ENCODE assay signal across 25 cellular contexts in the genomic region with DNA sequence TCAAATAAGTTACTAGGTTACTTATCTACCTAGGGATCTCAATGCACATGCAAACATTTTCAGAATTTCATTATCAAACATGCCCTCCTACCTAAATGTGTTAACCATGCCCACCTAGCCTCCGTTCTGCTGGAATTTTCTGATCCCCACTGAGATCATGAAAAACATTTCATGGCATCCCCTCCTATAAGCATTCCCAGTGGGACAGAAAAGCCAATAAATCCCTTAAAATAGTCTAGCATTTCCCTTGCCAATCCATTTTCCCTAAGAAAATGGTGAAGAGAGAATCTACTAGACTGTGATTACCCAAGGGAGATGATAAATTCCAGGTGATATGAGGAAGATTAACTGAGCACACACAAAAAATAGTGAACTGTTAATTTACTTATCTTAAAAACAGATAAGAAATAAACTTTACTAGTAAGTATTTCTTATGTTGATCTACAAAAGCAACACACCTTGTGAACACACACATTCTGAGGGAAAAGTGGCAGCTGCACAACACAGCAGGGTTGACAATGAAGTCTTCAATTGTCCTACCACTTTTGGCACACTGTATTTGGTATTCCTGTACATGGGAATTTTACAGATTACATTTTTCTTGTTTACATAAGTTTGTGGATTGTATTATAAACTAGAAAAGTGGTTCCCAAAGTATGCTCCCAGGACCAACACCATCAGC. TPM values are rescaled to one million over a fixed set of nuclear protein-coding genes. Genes with fewer than 3 reads are reported as not detected.
A peak's percentile ranks its signal among the peaks of the same experiment; 100 is the strongest.
DNase-seq lines count a peak whose midpoint lies in the region; ATAC-seq, FAIRE-seq and TF ChIP-seq lines count a peak whose summit lies in the region.
"Had no signal": no experiment of that assay in that cellular context is flagged by ENCODE, and none has a peak within 500 bp of the region (broad histone marks: within the 10 kb centered on the region; RNA-seq: fewer than 3 reads in every experiment).

No MANE protein-coding gene starts in this region.

- ATAC-seq in T-cell (replicated peaks in 1 of 4): no peak
- ATAC-seq in pancreas: peak; percentile 59 to 78 (median 72)
- no peak for ATAC-seq in GM18502 (IDR thresholded peaks at IDR 0.05; ENCODE audit: poor library complexity, unreplicated experiment)
- ATAC-seq in HG03469 (IDR thresholded peaks at IDR 0.05; ENCODE audit: unreplicated experiment): no peak
- ATAC-seq: left colon; naive thymus-derived CD8-positive, alpha-beta T cell had no signal

- dilution Hi-C loops in endothelial cell of umbilical vein (cut with MboI; ENCODE audit: extremely low pct_ligation_motif_present, low sequenced_read_pairs): no loop called here

- peaks cover 6% of the 10 kb centered on the region for H3K36me3 Mint-ChIP-seq in activated naive CD8-positive, alpha-beta T cell
- peaks cover 13% of the 10 kb centered on the region for H3K36me3 Mint-ChIP-seq in activated naive CD8-positive, alpha-beta T cell treated with anti-CD3 and anti-CD28 coated beads for 36 hours
- H3K36me3 Mint-ChIP-seq in T-cell: peaks cover 7% of the 10 kb centered on the region

- peaks cover 89% of the 10 kb centered on the region for H3K79me2 ChIP-seq in endothelial cell of umbilical vein (ENCODE audit: control insufficient read depth, insufficient read depth, low read length)

- H3K4me1 Mint-ChIP-seq in activated naive CD8-positive, alpha-beta T cell (ENCODE audit: low read depth): peaks cover 68% of the 10 kb centered on the region
- H3K4me1 Mint-ChIP-seq in activated naive CD8-positive, alpha-beta T cell treated with anti-CD3 and anti-CD28 coated beads for 36 hours: peaks cover 54% of the 10 kb centered on the region
- peaks cover 77 to 82% (median 78%) of the 10 kb centered on the region in 3 donors for H3K4me1 Mint-ChIP-seq in T-cell

- H3K4me3 Mint-ChIP-seq in activated naive CD8-positive, alpha-beta T cell: no peak overlapping the region
- H3K4me3 Mint-ChIP-seq in activated naive CD8-positive, alpha-beta T cell treated with anti-CD3 and anti-CD28 coated beads for 36 hours: no peak overlapping the region
- H3K4me3 Mint-ChIP-seq in T-cell: peak overlapping the region in 1 of 3 donors; percentile 33
- H3K4me3 Mint-ChIP-seq: activated CD4-positive, alpha-beta memory T cell treated with anti-CD3 and anti-CD28 coated beads, Interleukin-2, amount 10 ng/mL, durations not matched to agents 7 days and 5 days; activated naive CD4-positive, alpha-beta T cell treated with anti-CD3 and anti-CD28 coated beads, Interleukin-2, amount 10 ng/mL, durations not matched to agents 7 days and 5 days had no signal

- H3K36me3 ChIP-seq in endothelial cell of umbilical vein (ENCODE audit: control insufficient read depth in 2 of 2, extremely low read depth in 1 of 2, insufficient read depth in 2 of 2, low read length in 2 of 2): no peaks in the 10 kb centered on the region
- H3K36me3 ChIP-seq in pancreas: no peaks in the 10 kb centered on the region
- H3K36me3 ChIP-seq: HAP-1 had no signal

- no peaks in the 10 kb centered on the region for H3K9me3 Mint-ChIP-seq in activated naive CD8-positive, alpha-beta T cell (ENCODE audit: low read depth)
- H3K9me3 Mint-ChIP-seq in activated naive CD8-positive, alpha-beta T cell treated with anti-CD3 and anti-CD28 coated beads for 36 hours: peaks cover 2% of the 10 kb centered on the region
- H3K9me3 Mint-ChIP-seq in T-cell: peaks cover 0 to 4% (median 0%) of the 10 kb centered on the region in 3 donors
- H3K9me3 Mint-ChIP-seq: activated CD4-positive, alpha-beta memory T cell treated with anti-CD3 and anti-CD28 coated beads, Interleukin-2, amount 10 ng/mL, durations not matched to agents 7 days and 5 days; activated naive CD4-positive, alpha-beta T cell treated with anti-CD3 and anti-CD28 coated beads, Interleukin-2, amount 10 ng/mL, durations not matched to agents 7 days and 5 days had no signal

- BruUV-seq in endothelial cell of umbilical vein (replicated peaks; lab: Mats Ljungman, UMichigan): no TSS peak

- peaks cover 5% of the 10 kb centered on the region for H3K9me1 ChIP-seq in endothelial cell of umbilical vein (replicated peaks; ENCODE audit: control insufficient read depth, extremely low read depth, insufficient read depth, low read length)

- H3K27ac ChIP-seq in endothelial cell of umbilical vein (ENCODE audit: insufficient read depth, low read depth, low read length): no peak overlapping the region
- H3K27ac ChIP-seq in pancreas: peak overlapping the region in 3 of 4 donors; percentile 9 to 84 (median 52)
- H3K27ac ChIP-seq: VCaP had no signal

- FAIRE-seq in endothelial cell of umbilical vein (lab: Jason Lieb, UNC): peak; percentile 24
- no peak for FAIRE-seq in pancreas (lab: Jason Lieb, UNC)
- FAIRE-seq: endometrium, GM18507 had no signal

- H3K27me3 ChIP-seq in endothelial cell of umbilical vein (ENCODE audit: control insufficient read depth in 2 of 2, insufficient read depth in 2 of 2, low read length in 2 of 2) (no peaks in the 10 kb centered on the region), pancreas (no peaks in the 10 kb centered on the region)

- CTCF ChIA-PET in T-cell (lab: Charles Lee): no interaction called here
- CTCF ChIA-PET in endothelial cell of umbilical vein (lab: Charles Lee): interaction anchor here (1.5 kb wide), 1 partner anchor 137 kb away, joined by 6 read pairs; no protein-coding TSS in a partner anchor

- TF ChIP-seq POLR2A in endothelial cell of umbilical vein (IDR thresholded peaks at IDR 0.05; ENCODE audit: low read depth, low read length): no peak

- peaks cover 15% of the 10 kb centered on the region for H4K20me1 ChIP-seq in endothelial cell of umbilical vein (replicated peaks; ENCODE audit: control insufficient read depth, extremely low read depth, insufficient read depth, low read length)

- no peaks in the 10 kb centered on the region for H3K4me1 ChIP-seq in endothelial cell of umbilical vein (ENCODE audit: control insufficient read depth, extremely low read depth, insufficient read depth, low read length)
- peaks cover 21 to 50% (median 48%) of the 10 kb centered on the region in 3 donors for H3K4me1 ChIP-seq in pancreas

- H3K27me3 Mint-ChIP-seq in activated naive CD8-positive, alpha-beta T cell: no peaks in the 10 kb centered on the region
- no peaks in the 10 kb centered on the region for H3K27me3 Mint-ChIP-seq in activated naive CD8-positive, alpha-beta T cell treated with anti-CD3 and anti-CD28 coated beads for 36 hours
- no peaks in the 10 kb centered on the region for H3K27me3 Mint-ChIP-seq in T-cell
- H3K27me3 Mint-ChIP-seq: activated CD4-positive, alpha-beta memory T cell treated with anti-CD3 and anti-CD28 coated beads, Interleukin-2, amount 10 ng/mL, durations not matched to agents 7 days and 5 days; activated naive CD4-positive, alpha-beta T cell treated with anti-CD3 and anti-CD28 coated beads, Interleukin-2, amount 10 ng/mL, durations not matched to agents 7 days and 5 days; naive thymus-derived CD8-positive, alpha-beta T cell had no signal

- POLR2A ChIA-PET in T-cell (lab: Charles Lee): no interaction called here
- POLR2A ChIA-PET in endothelial cell of umbilical vein (lab: Charles Lee): no interaction called here

- intact Hi-C loops in endothelial cell of umbilical vein (cut with micrococcal nuclease) (no loop called here), pancreas (cut with DNase I) (no loop called here)

- no peak overlapping the region for H2AFZ ChIP-seq in endothelial cell of umbilical vein (ENCODE audit: low read depth, low read length)

- H3K4me2 ChIP-seq in endothelial cell of umbilical vein (ENCODE audit: insufficient read depth, low read length): no peak overlapping the region

- TF ChIP-seq CTCF in endothelial cell of umbilical vein (IDR thresholded peaks at IDR 0.05; ENCODE audit: extremely low read depth in 1 of 2, insufficient read depth in 1 of 2, low read depth in 1 of 2, low read length in 2 of 2) (no peak), pancreas (IDR thresholded peaks at IDR 0.05) (no peak)

- no peak overlapping the region for H3K9ac ChIP-seq in endothelial cell of umbilical vein (replicated peaks; ENCODE audit: extremely low read depth, insufficient read depth, low read length)

- H3K27ac Mint-ChIP-seq in activated naive CD8-positive, alpha-beta T cell: peak overlapping the region; percentile 50
- no peak overlapping the region for H3K27ac Mint-ChIP-seq in activated naive CD8-positive, alpha-beta T cell treated with anti-CD3 and anti-CD28 coated beads for 36 hours
- peak overlapping the region; percentile 10 to 41 for H3K27ac Mint-ChIP-seq in T-cell
- H3K27ac Mint-ChIP-seq: activated CD4-positive, alpha-beta memory T cell treated with anti-CD3 and anti-CD28 coated beads, Interleukin-2, amount 10 ng/mL, durations not matched to agents 7 days and 5 days; activated naive CD4-positive, alpha-beta T cell treated with anti-CD3 and anti-CD28 coated beads, Interleukin-2, amount 10 ng/mL, durations not matched to agents 7 days and 5 days had no signal

- H3K4me3 ChIP-seq in endothelial cell of umbilical vein (replicated peaks in 1 of 3; ENCODE audit: insufficient read depth in 1 of 3, low read depth in 1 of 3, low read length in 3 of 3) (no peak overlapping the region), pancreas (peak overlapping the region in 1 of 4 donors; percentile 4)
- H3K4me3 ChIP-seq: HAP-1 had no signal

- H3K9me3 ChIP-seq in endothelial cell of umbilical vein (replicated peaks; ENCODE audit: control insufficient read depth, insufficient read depth, low read length) (no peaks in the 10 kb centered on the region), pancreas (no peaks in the 10 kb centered on the region)
- H3K9me3 ChIP-seq: HAP-1 had no signal

- 35 to 38% methylated on average over 1 of the region's 1 CpG for WGBS in pancreas, 2 donors

- DNase-seq in activated naive CD8-positive, alpha-beta T cell treated with anti-CD3 and anti-CD28 coated beads for 36 hours: no peak
- DNase-seq in T-cell: no peak
- no peak for DNase-seq in endothelial cell of umbilical vein (ENCODE audit: low read depth, low spot score)
- peak in 3 of 6 donors; percentile 48 to 71 (median 57) for DNase-seq in pancreas
- no peak for DNase-seq in activated CD4-positive, CD25-positive, alpha-beta regulatory T cell treated with anti-CD3 and anti-CD28 coated beads, Interleukin-2, amount 50 U/mL, for 72 hours
- DNase-seq: activated CD4-positive, alpha-beta memory T cell treated with anti-CD3 and anti-CD28 coated beads, Interleukin-2, amount 10 ng/mL, durations not matched to agents 7 days and 5 days; activated naive CD4-positive, alpha-beta T cell treated with anti-CD3 and anti-CD28 coated beads, Interleukin-2, amount 10 ng/mL, durations not matched to agents 7 days and 5 days; activated T-cell treated with anti-CD3 and anti-CD28 coated beads, Interleukin-2, amount 50 U/mL, for 1 hour; aorta; KBM-7; left colon; mesenchymal stem cell; naive thymus-derived CD8-positive, alpha-beta T cell; NCI-H1694; posterior cingulate gyrus; RPMI8226; stimulated activated CD8-positive, alpha-beta memory T cell treated with anti-CD3 and anti-CD28 coated beads, Interleukin-4, amount 100 ng/mL, for 48 hours; substantia nigra had no signal

RNA-seq across cellular contexts. Expression of gene ARID4B, which starts 49.6 kb away (rescaled TPM):
- total RNA-seq in activated naive CD8-positive, alpha-beta T cell treated with anti-CD3 and anti-CD28 coated beads for 36 hours: 10 to 100 TPM; 30.1 to 30.6 TPM
- total RNA-seq in T-cell: 100 to 1,000 TPM in 2 of 5 donors, 10 to 100 TPM in 3; 70.4 to 151 (median 79.1) TPM
- 33.5 and 40.7 TPM in 2 replicates for total RNA-seq in endothelial cell of umbilical vein
- 4.0 and 6.7 TPM in 2 replicates for polyA plus RNA-seq in endothelial cell of umbilical vein
- polyA plus RNA-seq in endothelial cell of umbilical vein (2011; cell fraction: cytosol; rRNA removed): 5.3 and 5.9 TPM in 2 replicates
- 35.6 and 51.2 TPM in 2 replicates for polyA plus RNA-seq in endothelial cell of umbilical vein (2011; cell fraction: nucleus; rRNA removed)
- 16.6 and 20.1 TPM in 2 replicates for polyA plus RNA-seq in endothelial cell of umbilical vein (2012)
- 35.7 and 40.4 TPM in 2 replicates for polyA minus RNA-seq in endothelial cell of umbilical vein
- polyA minus RNA-seq in endothelial cell of umbilical vein (2011; cell fraction: cytosol; rRNA and poly(A)+ RNA removed): 6.6 TPM
- polyA minus RNA-seq in endothelial cell of umbilical vein (2011; cell fraction: nucleus; rRNA and poly(A)+ RNA removed): 78.5 and 89.4 TPM in 2 replicates
- total RNA-seq in pancreas: 10 to 100 TPM; 14.7 to 26.6 (median 19.2) TPM
- 10 to 100 TPM; 12.5 to 14.8 TPM for polyA plus RNA-seq in pancreas

RNA-seq across cellular contexts. Expression of gene GGPS1, which starts 50.0 kb away (rescaled TPM):
- total RNA-seq in activated naive CD8-positive, alpha-beta T cell treated with anti-CD3 and anti-CD28 coated beads for 36 hours: 10 to 100 TPM; 29.4 to 29.5 TPM
- 10 to 100 TPM; 32.2 to 44.0 (median 39.8) TPM for total RNA-seq in T-cell
- total RNA-seq in endothelial cell of umbilical vein: 24.8 and 29.5 TPM in 2 replicates
- 9.1 and 10.7 TPM in 2 replicates for polyA plus RNA-seq in endothelial cell of umbilical vein
- polyA plus RNA-seq in endothelial cell of umbilical vein (2011; cell fraction: cytosol; rRNA removed): 14.6 and 16.7 TPM in 2 replicates
- 7.6 and 8.0 TPM in 2 replicates for polyA plus RNA-seq in endothelial cell of umbilical vein (2011; cell fraction: nucleus; rRNA removed)
- polyA plus RNA-seq in endothelial cell of umbilical vein (2012): 17.2 and 19.6 TPM in 2 replicates
- polyA minus RNA-seq in endothelial cell of umbilical vein: 11.3 and 20.9 TPM in 2 replicates
- polyA minus RNA-seq in endothelial cell of umbilical vein (2011; cell fraction: cytosol; rRNA and poly(A)+ RNA removed): 13.8 TPM
- 2.3 and 8.5 TPM in 2 replicates for polyA minus RNA-seq in endothelial cell of umbilical vein (2011; cell fraction: nucleus; rRNA and poly(A)+ RNA removed)
- 10 to 100 TPM in 5 of 6 donors, 1 to 10 TPM in 1; 8.9 to 16.7 (median 12.5) TPM for total RNA-seq in pancreas
- polyA plus RNA-seq in pancreas: 10 to 100 TPM in 1 of 2 donors, 1 to 10 TPM in 1; 9.7 to 13.9 TPM

Comparison
In these comparisons a context has a peak if more than half of its experiments do, and no peak if none do; other contexts are left out.
1. ATAC-seq: peak in pancreas (4 of 4); none in T-cell (0 of 4), GM18502 (single experiment) and HG03469 (single experiment).